Comparison of ENCODE assay signal across 8 cellular contexts in the genomic region with DNA sequence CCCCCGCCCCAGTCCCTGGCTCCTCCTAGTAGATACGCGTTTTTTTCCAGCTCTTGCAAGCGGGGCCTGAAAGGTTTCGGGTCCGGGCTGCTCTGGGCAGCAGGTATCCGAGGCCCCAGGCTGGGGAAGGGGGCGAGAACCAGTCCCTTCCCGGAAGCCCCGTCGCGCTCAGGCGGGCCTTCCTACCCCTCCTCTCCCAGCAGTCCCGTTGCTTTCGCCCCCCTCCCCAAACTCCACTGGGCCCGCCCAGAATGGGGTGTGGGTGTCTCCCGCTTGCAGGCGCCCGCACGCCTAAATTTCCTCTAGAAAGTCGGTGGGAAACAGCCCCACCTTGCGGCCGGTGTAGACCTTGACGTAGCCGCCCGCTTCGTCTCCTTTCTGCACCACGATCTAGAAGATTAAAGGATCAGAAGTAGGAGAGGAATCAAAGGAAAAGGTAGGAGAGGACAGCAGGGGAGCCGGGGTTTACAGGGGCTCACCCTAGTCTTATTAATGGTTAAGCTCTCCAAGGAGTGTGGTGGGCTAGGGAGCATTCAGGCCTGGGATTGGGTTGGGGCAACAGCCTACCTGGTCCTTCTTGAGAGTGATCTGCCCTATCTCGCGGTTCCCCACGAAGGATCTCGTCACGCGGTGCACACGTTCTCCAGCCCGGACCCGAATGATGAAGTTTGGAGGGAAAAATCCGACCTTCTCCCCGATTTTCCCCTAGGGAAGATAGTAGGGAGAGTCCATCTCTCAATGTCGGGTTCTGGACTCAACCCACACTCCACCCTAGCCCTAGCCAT.
A peak's percentile ranks its signal among the peaks of the same experiment; 100 is the strongest.
DNase-seq lines count a peak whose midpoint lies in the region; ATAC-seq and TF ChIP-seq lines count a peak whose summit lies in the region.

No MANE protein-coding gene starts in this region.

- H3K9ac ChIP-seq in iPS-20b (ENCODE audit: low read depth, low read length), result peak overlapping the region; percentile 36; the same call in 1 of the 2 replicates

- H3K4me1 ChIP-seq in iPS-20b (ENCODE audit: insufficient read depth, low read length), result peaks cover 12% of the 10 kb centered on the region; the same call in 1 of the 2 replicates

- DNase-seq in GM12865 (ENCODE audit: low read depth), result peak; percentile 79
- peak; percentile 76 for DNase-seq in NCI-H1694 treated with DMSO at 0.1 percent for 48 hours (lab: John Stamatoyannopoulos, UW)
- DNase-seq in UCSD-AML1 (lab: John Stamatoyannopoulos, UW; ENCODE audit: unreplicated experiment), result peak; percentile 66
- DNase-seq in brain microvascular endothelial cell, result peak; percentile 72
- peak in 2 of 3 donors; percentile 78 to 87 for DNase-seq in stimulated activated CD4-positive, alpha-beta T cell treated with anti-CD3 and anti-CD28 coated beads, Interleukin-12 subunit alpha, Interleukin-12 subunit beta, amount 100 ng/mL, for 48 hours (ENCODE audit: low read depth in 2 of 3, low spot score in 1 of 3)

- in situ Hi-C loops in brain microvascular endothelial cell (cut with HindIII; ENCODE audit: low pct_ligation_motif_present, low sequenced_read_pairs), result no loop called here

- peaks cover 20% of the 10 kb centered on the region for H3K27me3 ChIP-seq in brain microvascular endothelial cell (replicated peaks)
- H3K27me3 ChIP-seq in iPS-20b (ENCODE audit: insufficient read depth, low read length), result peaks cover 63% of the 10 kb centered on the region

- no peaks in the 10 kb centered on the region for H3K36me3 ChIP-seq in brain microvascular endothelial cell (replicated peaks)
- H3K36me3 ChIP-seq in iPS-20b (ENCODE audit: insufficient read depth, low read depth, low read length), result no peaks in the 10 kb centered on the region

- H3K27ac ChIP-seq in brain microvascular endothelial cell (no peak overlapping the region), iPS-20b (ENCODE audit: low read length) (no peak overlapping the region)

- ATAC-seq in HG02623 (IDR thresholded peaks at IDR 0.05; ENCODE audit: unreplicated experiment) (no peak), HG02840 (IDR thresholded peaks at IDR 0.05; ENCODE audit: low FRiP score, unreplicated experiment) (no peak)

- H3K4me3 ChIP-seq in GM12865 (ENCODE audit: low read depth, low read length) (peak overlapping the region; percentile 42), brain microvascular endothelial cell (ENCODE audit: low read depth, low read length) (peak overlapping the region; percentile 22), iPS-20b (ENCODE audit: low read length) (peak overlapping the region; percentile 69; the same call in 1 of the 2 replicates)

- no peaks in the 10 kb centered on the region; the same call in 1 of the 2 replicates for H3K9me3 ChIP-seq in iPS-20b (ENCODE audit: insufficient read depth, low read depth, low read length)

- peak; percentile 77 for TF ChIP-seq CTCF in GM12865 (IDR thresholded peaks at IDR 0.05; ENCODE audit: insufficient read depth, low read depth, low read length, missing control alignments)
- TF ChIP-seq CTCF in brain microvascular endothelial cell (IDR thresholded peaks at IDR 0.05; ENCODE audit: low read depth, low read length, missing control alignments), result peak; percentile 90
